In the genomic region with DNA sequence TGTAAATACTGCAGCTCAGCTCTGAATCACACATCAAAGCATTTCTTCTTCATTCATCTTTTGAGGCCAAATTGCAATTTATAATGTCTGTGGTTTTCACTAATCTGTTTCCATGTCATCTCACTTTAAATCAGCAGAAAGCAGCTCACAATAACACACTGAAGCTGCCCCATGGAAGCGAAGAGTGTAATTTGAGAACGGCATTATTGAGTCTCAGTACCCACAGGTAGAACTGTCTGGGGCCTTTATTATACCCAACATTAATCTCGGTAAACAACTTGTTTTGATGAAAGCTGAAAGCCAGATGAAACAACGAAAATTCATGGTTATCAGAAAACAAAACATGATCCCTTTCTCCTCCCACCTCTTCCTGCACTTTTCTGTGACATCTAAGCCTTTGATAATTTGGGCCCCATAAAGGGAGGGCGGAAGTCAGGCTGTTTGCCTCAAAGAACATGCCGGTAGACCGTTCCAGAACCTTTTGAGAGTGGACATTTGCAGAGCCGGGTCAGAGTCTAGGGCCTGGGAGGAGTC, we compare ENCODE assay signal across 1 cellular context.
TF ChIP-seq lines count a peak whose summit lies in the region.

No MANE protein-coding gene starts in this region.

TF ChIP-seq in GM23338, 12 proteins besides CTCF, POLR2A, EP300 and RAD21 (continued from another document):
- TF ChIP-seq JUNB (IDR thresholded peaks at IDR 0.05; ENCODE audit: unreplicated experiment) (no peak), POLR2AphosphoS5 (IDR thresholded peaks at IDR 0.05; ENCODE audit: low read depth) (no peak), ZNF114 (CRISPR knock-in tag; IDR thresholded peaks at IDR 0.05) (no peak)
- TF ChIP-seq, protein P1, sequence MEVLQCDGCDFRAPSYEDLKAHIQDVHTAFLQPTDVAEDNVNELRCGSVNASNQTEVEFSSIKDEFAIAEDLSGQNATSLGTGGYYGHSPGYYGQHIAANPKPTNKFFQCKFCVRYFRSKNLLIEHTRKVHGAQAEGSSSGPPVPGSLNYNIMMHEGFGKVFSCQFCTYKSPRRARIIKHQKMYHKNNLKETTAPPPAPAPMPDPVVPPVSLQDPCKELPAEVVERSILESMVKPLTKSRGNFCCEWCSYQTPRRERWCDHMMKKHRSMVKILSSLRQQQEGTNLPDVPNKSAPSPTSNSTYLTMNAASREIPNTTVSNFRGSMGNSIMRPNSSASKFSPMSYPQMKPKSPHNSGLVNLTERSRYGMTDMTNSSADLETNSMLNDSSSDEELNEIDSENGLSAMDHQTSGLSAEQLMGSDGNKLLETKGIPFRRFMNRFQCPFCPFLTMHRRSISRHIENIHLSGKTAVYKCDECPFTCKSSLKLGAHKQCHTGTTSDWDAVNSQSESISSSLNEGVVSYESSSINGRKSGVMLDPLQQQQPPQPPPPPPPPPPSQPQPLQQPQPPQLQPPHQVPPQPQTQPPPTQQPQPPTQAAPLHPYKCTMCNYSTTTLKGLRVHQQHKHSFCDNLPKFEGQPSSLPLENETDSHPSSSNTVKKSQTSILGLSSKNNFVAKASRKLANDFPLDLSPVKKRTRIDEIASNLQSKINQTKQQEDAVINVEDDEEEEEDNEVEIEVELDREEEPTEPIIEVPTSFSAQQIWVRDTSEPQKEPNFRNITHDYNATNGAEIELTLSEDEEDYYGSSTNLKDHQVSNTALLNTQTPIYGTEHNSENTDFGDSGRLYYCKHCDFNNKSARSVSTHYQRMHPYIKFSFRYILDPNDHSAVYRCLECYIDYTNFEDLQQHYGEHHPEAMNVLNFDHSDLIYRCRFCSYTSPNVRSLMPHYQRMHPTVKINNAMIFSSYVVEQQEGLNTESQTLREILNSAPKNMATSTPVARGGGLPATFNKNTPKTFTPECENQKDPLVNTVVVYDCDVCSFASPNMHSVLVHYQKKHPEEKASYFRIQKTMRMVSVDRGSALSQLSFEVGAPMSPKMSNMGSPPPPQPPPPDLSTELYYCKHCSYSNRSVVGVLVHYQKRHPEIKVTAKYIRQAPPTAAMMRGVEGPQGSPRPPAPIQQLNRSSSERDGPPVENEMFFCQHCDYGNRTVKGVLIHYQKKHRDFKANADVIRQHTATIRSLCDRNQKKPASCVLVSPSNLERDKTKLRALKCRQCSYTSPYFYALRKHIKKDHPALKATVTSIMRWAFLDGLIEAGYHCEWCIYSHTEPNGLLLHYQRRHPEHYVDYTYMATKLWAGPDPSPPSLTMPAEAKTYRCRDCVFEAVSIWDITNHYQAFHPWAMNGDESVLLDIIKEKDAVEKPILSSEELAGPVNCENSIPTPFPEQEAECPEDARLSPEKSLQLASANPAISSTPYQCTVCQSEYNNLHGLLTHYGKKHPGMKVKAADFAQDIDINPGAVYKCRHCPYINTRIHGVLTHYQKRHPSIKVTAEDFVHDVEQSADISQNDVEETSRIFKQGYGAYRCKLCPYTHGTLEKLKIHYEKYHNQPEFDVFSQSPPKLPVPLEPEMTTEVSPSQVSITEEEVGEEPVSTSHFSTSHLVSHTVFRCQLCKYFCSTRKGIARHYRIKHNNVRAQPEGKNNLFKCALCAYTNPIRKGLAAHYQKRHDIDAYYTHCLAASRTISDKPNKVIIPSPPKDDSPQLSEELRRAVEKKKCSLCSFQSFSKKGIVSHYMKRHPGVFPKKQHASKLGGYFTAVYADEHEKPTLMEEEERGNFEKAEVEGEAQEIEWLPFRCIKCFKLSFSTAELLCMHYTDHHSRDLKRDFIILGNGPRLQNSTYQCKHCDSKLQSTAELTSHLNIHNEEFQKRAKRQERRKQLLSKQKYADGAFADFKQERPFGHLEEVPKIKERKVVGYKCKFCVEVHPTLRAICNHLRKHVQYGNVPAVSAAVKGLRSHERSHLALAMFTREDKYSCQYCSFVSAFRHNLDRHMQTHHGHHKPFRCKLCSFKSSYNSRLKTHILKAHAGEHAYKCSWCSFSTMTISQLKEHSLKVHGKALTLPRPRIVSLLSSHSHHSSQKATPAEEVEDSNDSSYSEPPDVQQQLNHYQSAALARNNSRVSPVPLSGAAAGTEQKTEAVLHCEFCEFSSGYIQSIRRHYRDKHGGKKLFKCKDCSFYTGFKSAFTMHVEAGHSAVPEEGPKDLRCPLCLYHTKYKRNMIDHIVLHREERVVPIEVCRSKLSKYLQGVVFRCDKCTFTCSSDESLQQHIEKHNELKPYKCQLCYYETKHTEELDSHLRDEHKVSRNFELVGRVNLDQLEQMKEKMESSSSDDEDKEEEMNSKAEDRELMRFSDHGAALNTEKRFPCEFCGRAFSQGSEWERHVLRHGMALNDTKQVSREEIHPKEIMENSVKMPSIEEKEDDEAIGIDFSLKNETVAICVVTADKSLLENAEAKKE (CRISPR knock-in tag; IDR thresholded peaks at IDR 0.05): no peak
